Comparison of ENCODE assay signal across 12 cellular contexts in genomic region chr22:37007666-37008065, GRCh38.
"Had no signal": no experiment of that assay in that cellular context is flagged by ENCODE, and none has a peak within 500 bp of the region (broad histone marks: within the 10 kb centered on the region; RNA-seq: fewer than 3 reads in every experiment).

No MANE protein-coding gene starts in this region.

- H3K4me1 ChIP-seq: parathyroid adenoma had no signal

- H3K9me3 ChIP-seq: stomach, thoracic aorta had no signal

- H3K36me3 ChIP-seq: right atrium auricular region, stomach, thoracic aorta had no signal

- H3K27ac ChIP-seq: parathyroid adenoma, right atrium auricular region, skin epidermis, stomach, thoracic aorta had no signal

- H2AFZ ChIP-seq: parathyroid adenoma had no signal

- H3K79me2 ChIP-seq: parathyroid adenoma had no signal

- H3K4me3 ChIP-seq: right atrium auricular region, skin epidermis, stomach, thoracic aorta had no signal

- H3K27me3 ChIP-seq: right atrium auricular region had no signal

- DNase-seq: activated CD4-positive, alpha-beta memory T cell treated with anti-CD3 and anti-CD28 coated beads for 36 hours; activated gamma-delta T cell treated with Interleukin-2 at 50 U/mL for 16 hours; activated T-cell treated with anti-CD3 and anti-CD28 coated beads, Interleukin-2, amount 50 U/mL, for 48 hours; central memory CD4-positive, alpha-beta T cell; cortex of kidney; left ventricle myocardium superior; stomach had no signal

- H3K9ac ChIP-seq: parathyroid adenoma had no signal

- ATAC-seq: esophagus mucosa, left ventricle myocardium superior had no signal
